ENCODE assay signal across 9 cellular contexts in genomic region chr19:41927810-41928192, GRCh38. TPM values are rescaled to one million over a fixed set of nuclear protein-coding genes. Genes with fewer than 3 reads are reported as not detected.
DNase-seq lines count a peak whose midpoint lies in the region; ATAC-seq and TF ChIP-seq lines count a peak whose summit lies in the region.
"Had no signal": no experiment of that assay in that cellular context is flagged by ENCODE, and none has a peak within 500 bp of the region (broad histone marks: within the 10 kb centered on the region; RNA-seq: fewer than 3 reads in every experiment).

No MANE protein-coding gene starts in this region.

- H3K36me3 ChIP-seq in HAP-1 (replicated peaks) (no peaks in the 10 kb centered on the region), skeletal muscle satellite cell (ENCODE audit: insufficient read depth, low read length) (no peaks in the 10 kb centered on the region), uterus (no peaks in the 10 kb centered on the region)

- peaks cover 18% of the 10 kb centered on the region; the same call in 1 of the 2 replicates for H3K27me3 ChIP-seq in HAP-1 (ENCODE audit: low read depth)
- H3K27me3 ChIP-seq in skeletal muscle satellite cell (ENCODE audit: control insufficient read depth, insufficient read depth, low read length) = peaks cover 80% of the 10 kb centered on the region
- H3K27me3 ChIP-seq in uterus = peaks cover 24 to 60% of the 10 kb centered on the region in 2 donors

- H3K4me3 ChIP-seq in HAP-1 (peak overlapping the region; percentile 32), foreskin fibroblast (ENCODE audit: low read depth in 1 of 2, low read length in 2 of 2) (peak overlapping the region; percentile 31 to 46), skeletal muscle satellite cell (ENCODE audit: low read length) (peak overlapping the region; percentile 65), uterus (no peak overlapping the region)

- H3K4me2 ChIP-seq in skeletal muscle satellite cell (ENCODE audit: low read length) = peak overlapping the region; percentile 89

- no peak overlapping the region for H3K9ac ChIP-seq in skeletal muscle satellite cell (ENCODE audit: low read depth, low read length)

- no peaks in the 10 kb centered on the region for H3K4me1 ChIP-seq in HAP-1
- H3K4me1 ChIP-seq in skeletal muscle satellite cell (ENCODE audit: control insufficient read depth, insufficient read depth, low read length) = peaks cover 11% of the 10 kb centered on the region
- H3K4me1 ChIP-seq in uterus = peaks cover 0 to 11% of the 10 kb centered on the region in 2 donors

- in situ Hi-C loops in HAP-1 (cut with MboI; ENCODE audit: low sequenced_read_pairs) = no loop called here

- TF ChIP-seq POLR2A in uterus (IDR thresholded peaks at IDR 0.05) = no peak

- ATAC-seq in GM21786 (IDR thresholded peaks at IDR 0.05; ENCODE audit: unreplicated experiment) = no peak
- no peak for ATAC-seq in HG03159 (IDR thresholded peaks at IDR 0.05; ENCODE audit: unreplicated experiment)

- TF ChIP-seq CTCF in VCaP (conservative IDR thresholded peaks at IDR 0.05) (no peak), foreskin fibroblast (IDR thresholded peaks at IDR 0.05; ENCODE audit: low read depth, low read length) (no peak), uterus (IDR thresholded peaks at IDR 0.05) (no peak)

- peak in 1 of 2 experiments; percentile 48 for DNase-seq in HAP-1 (ENCODE audit: low spot score in 2 of 2)
- DNase-seq in foreskin fibroblast = no peak
- DNase-seq in NCI-H1105 (lab: John Stamatoyannopoulos, UW) = no peak
- no peak for DNase-seq in uterus
- DNase-seq: stimulated activated naive B cell treated with anti-CD40 and anti-IgM and Interleukin-4, amounts not matched to agents 10 μg/mL and 1 μg/mL and 100 μg/mL, for 72 hours had no signal

- H3K9me3 ChIP-seq in HAP-1 = no peaks in the 10 kb centered on the region
- no peaks in the 10 kb centered on the region for H3K9me3 ChIP-seq in skeletal muscle satellite cell (replicated peaks; ENCODE audit: low read length)
- no peaks in the 10 kb centered on the region for H3K9me3 ChIP-seq in uterus

- H3K27ac ChIP-seq in VCaP = peak overlapping the region; percentile 21; the same call in 1 of the 2 replicates
- H3K27ac ChIP-seq in uterus = no peak overlapping the region

- intact Hi-C loops in uterus (cut with DNase I; ENCODE audit: low total_unique reads) = no loop called here

RNA-seq across cellular contexts. Expression of gene ERFL, which starts 0.4 kb away (rescaled TPM):
- total RNA-seq in skeletal muscle satellite cell (2012; rRNA removed) = under 0.01 TPM in 1 of 2 replicates, not detected in the other
- 1 to 10 TPM in 1 of 4 donors, not detected in 3; 1.7 TPM for total RNA-seq in uterus

RNA-seq across cellular contexts. Expression of gene RABAC1, which starts 31.3 kb away (rescaled TPM):
- total RNA-seq in skeletal muscle satellite cell (2012; rRNA removed) = 130 and 191 TPM in 2 replicates
- 100 to 1,000 TPM in 3 of 4 donors, 10 to 100 TPM in 1; 83.0 to 223 (median 178) TPM for total RNA-seq in uterus

RNA-seq across cellular contexts. Expression of gene ARHGEF1, which starts 44.8 kb away (rescaled TPM):
- 43.9 and 48.3 TPM in 2 replicates for total RNA-seq in skeletal muscle satellite cell (2012; rRNA removed)
- total RNA-seq in uterus = 100 to 1,000 TPM in 1 of 4 donors, 10 to 100 TPM in 3; 13.5 to 118 (median 37.1) TPM

RNA-seq across cellular contexts. Expression of gene CD79A, which starts 50.7 kb away (rescaled TPM):
- not detected in 2 replicates for total RNA-seq in skeletal muscle satellite cell (2012; rRNA removed)
- under 1 TPM in 2 of 4 donors, not detected in 2; 0.29 to 0.62 TPM for total RNA-seq in uterus

Comparison
In these comparisons a context has a peak if more than half of its experiments do, and no peak if none do; other contexts are left out.
1. H3K4me3 ChIP-seq: peak in HAP-1 (single experiment), foreskin fibroblast (2 of 2) and skeletal muscle satellite cell (single experiment); none in uterus (0 of 2).